ENCODE assay signal across 8 cellular contexts in the genomic region with DNA sequence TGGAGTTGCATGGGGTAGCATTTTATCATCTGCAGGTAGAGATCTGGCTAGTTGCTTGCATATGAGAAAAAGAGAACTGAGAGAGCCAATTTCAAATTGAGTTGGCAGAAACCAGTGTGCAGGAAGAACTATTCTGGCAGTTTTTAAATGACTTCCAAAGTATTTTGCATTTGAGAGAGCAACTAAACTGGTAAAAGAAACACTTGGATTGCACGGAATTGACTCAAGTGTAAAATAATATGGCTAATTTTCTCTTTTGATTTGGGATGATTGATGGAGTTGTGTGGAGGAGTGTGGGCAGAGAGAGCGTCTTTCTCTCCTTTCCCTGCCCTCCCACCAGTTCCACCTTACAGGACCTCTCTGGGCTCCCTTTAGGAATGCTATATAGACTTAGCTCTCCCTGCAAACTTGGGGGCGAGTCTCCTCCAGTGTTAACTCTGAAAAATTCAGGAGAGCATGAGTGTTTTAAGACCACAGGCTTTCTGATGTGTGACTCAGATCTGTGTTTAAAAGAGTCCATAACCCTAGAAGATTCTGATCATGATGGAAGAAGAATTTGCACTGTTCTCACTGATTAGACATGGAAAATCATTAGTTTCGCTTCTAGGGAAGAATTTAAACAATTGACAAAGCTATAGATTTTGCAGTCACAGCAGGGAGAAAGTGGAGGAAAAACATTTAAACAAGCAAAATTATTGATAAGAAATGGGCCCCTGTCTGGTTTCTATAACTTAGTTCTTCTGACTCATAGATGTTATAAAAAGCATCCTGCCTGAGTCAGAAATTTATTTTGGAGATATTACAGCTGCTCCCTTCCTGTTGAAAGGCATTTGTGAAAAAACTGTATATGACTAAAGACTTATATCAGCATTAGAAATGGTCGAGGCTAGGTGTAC. TPM values are rescaled to one million over a fixed set of nuclear protein-coding genes. Genes with fewer than 3 reads are reported as not detected.
A peak's percentile ranks its signal among the peaks of the same experiment; 100 is the strongest.
DNase-seq lines count a peak whose midpoint lies in the region; ATAC-seq and TF ChIP-seq lines count a peak whose summit lies in the region.

No MANE protein-coding gene starts in this region.

- peak overlapping the region in 3 of 5 experiments; percentile 55 to 83 (median 79) for H3K27ac Mint-ChIP-seq in brain

- H3K4me3 ChIP-seq in skeletal muscle tissue (ENCODE audit: low read length in 3 of 3) = no peak overlapping the region

- H3K27me3 ChIP-seq in skeletal muscle tissue (ENCODE audit: control insufficient read depth in 3 of 3, insufficient read depth in 3 of 3, low read length in 3 of 3) = no peaks in the 10 kb centered on the region

- H3K9ac ChIP-seq in skeletal muscle tissue (ENCODE audit: low read depth in 1 of 3, low read length in 3 of 3) = no peak overlapping the region

- H3K9me3 ChIP-seq in skeletal muscle tissue (ENCODE audit: control insufficient read depth in 3 of 3, low read length in 3 of 3) = no peaks in the 10 kb centered on the region

- ATAC-seq in GM19468 (IDR thresholded peaks at IDR 0.05; ENCODE audit: extremely low read depth, unreplicated experiment) = peak; percentile 43
- peak; percentile 77 for ATAC-seq in HG03460 (IDR thresholded peaks at IDR 0.05; ENCODE audit: unreplicated experiment)
- ATAC-seq in esophagus mucosa = no peak
- no peak for ATAC-seq in Right ventricle myocardium superior (ENCODE audit: poor library complexity)

- no peaks in the 10 kb centered on the region for H3K36me3 Mint-ChIP-seq in brain

- DNase-seq in Daoy (ENCODE audit: low read depth) (peak; percentile 83), Right ventricle myocardium superior (no peak), NCI-H2029 (lab: John Stamatoyannopoulos, UW) (no peak)

- H3K36me3 ChIP-seq in skeletal muscle tissue (ENCODE audit: control insufficient read depth in 3 of 3, insufficient read depth in 3 of 3, low read length in 3 of 3) = no peaks in the 10 kb centered on the region

- H3K27ac ChIP-seq in skeletal muscle tissue (ENCODE audit: low read depth, low read length) = peak overlapping the region; percentile 31

- peak overlapping the region in 1 of 5 experiments; percentile 40 for H3K4me3 Mint-ChIP-seq in brain

- TF ChIP-seq CTCF in brain (conservative IDR thresholded peaks at IDR 0.05) = no peak

- H3K9me3 Mint-ChIP-seq in brain = peaks cover 17 to 33% (median 25%) of the 10 kb centered on the region in 5 experiments

- H3K27me3 Mint-ChIP-seq in brain = peaks cover 2% of the 10 kb centered on the region

- H3K4me1 ChIP-seq in skeletal muscle tissue (ENCODE audit: control insufficient read depth in 3 of 3, insufficient read depth in 3 of 3, low read length in 3 of 3) = peaks cover 2 to 16% (median 7%) of the 10 kb centered on the region in 3 donors

- H3K4me1 Mint-ChIP-seq in brain = peaks cover 13% of the 10 kb centered on the region

- intact Hi-C loops in Right ventricle myocardium superior (cut with DNase I) = no loop called here

RNA-seq across cellular contexts. Expression of a gene that starts 24.9 kb away (rescaled TPM):
- 7.5 and 11.0 TPM in 2 replicates for total RNA-seq in Daoy (2014; rRNA removed; shearing (Covaris generic))
- 3.9 TPM for polyA plus RNA-seq in brain (ENCODE audit: insufficient read depth, low read depth, low replicate concordance)
- total RNA-seq in skeletal muscle tissue (2.6 TPM), esophagus mucosa (11.2 TPM), Right ventricle myocardium superior (5.0 TPM)

Comparison
In these comparisons a context has a peak if more than half of its experiments do, and no peak if none do; other contexts are left out.
1. ATAC-seq: peak in GM19468 (single experiment) and HG03460 (single experiment); none in esophagus mucosa (single experiment) and Right ventricle myocardium superior (single experiment).